ENCODE assay signal across 29 cellular contexts in the genomic region with DNA sequence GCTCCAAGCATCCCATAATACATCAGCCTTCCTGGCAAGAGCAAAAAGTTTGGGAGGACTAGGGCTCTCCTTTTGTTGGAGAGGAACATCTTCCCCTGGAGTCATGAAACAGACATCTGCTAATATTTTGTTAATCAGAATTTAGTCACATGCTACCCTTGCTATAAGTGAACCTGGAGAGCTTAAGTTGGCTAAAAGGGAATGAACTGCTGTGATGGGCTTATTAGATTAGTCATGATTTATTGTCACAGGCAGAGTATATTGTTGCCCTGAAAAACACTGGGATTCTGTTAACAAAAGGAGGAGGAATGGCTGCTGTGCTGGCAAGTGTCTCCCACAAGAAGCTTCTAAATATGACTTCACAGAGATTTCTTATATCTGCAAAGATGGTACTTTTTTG.
"Had no signal": no experiment of that assay in that cellular context is flagged by ENCODE, and none has a peak within 500 bp of the region (broad histone marks: within the 10 kb centered on the region; RNA-seq: fewer than 3 reads in every experiment).

No MANE protein-coding gene starts in this region.

- H3K4me3 ChIP-seq: esophagus squamous epithelium, gastrocnemius medialis, left ventricle myocardium inferior, lung, mucosa of descending colon, right atrium auricular region, smooth muscle cell, stomach, thyroid gland, upper lobe of right lung had no signal

- H3K27me3 Mint-ChIP-seq: activated CD4-positive, alpha-beta memory T cell treated with anti-CD3 and anti-CD28 coated beads, Interleukin-2, amount 10 ng/mL, durations not matched to agents 7 days and 5 days; activated CD4-positive, alpha-beta T cell treated with anti-CD3 and anti-CD28 coated beads, Interleukin-2, amount 10 ng/mL, durations not matched to agents 7 days and 5 days; activated CD8-positive, alpha-beta memory T cell treated with anti-CD3 and anti-CD28 coated beads, Interleukin-2, amount 10 ng/mL, durations not matched to agents 7 days and 5 days; activated naive CD8-positive, alpha-beta T cell; central memory CD8-positive, alpha-beta T cell; dendritic cell treated with granulocyte-macrophage colony-stimulating factor and Interleukin-4, amounts not matched to agents 40 ng/mL and 50 ng/mL, for 4 days; natural killer cell treated with Interleukin-12 subunit alpha and Interleukin-12 subunit beta and Interleukin-15 and Interleukin-18, amount 100 ng/mL, for 72 hours; stimulated activated naive B cell treated with anti-CD40 and anti-IgM and Interleukin-4, amounts not matched to agents 10 μg/mL and 1 μg/mL and 100 μg/mL, for 72 hours had no signal

- H3K27me3 ChIP-seq: esophagus squamous epithelium, gastrocnemius medialis, right atrium auricular region, stomach, thyroid gland, upper lobe of right lung had no signal

- H3K4me3 Mint-ChIP-seq: activated CD4-positive, alpha-beta memory T cell treated with anti-CD3 and anti-CD28 coated beads, Interleukin-2, amount 10 ng/mL, durations not matched to agents 7 days and 5 days; activated CD4-positive, alpha-beta T cell treated with anti-CD3 and anti-CD28 coated beads, Interleukin-2, amount 10 ng/mL, durations not matched to agents 7 days and 5 days; activated CD8-positive, alpha-beta memory T cell treated with anti-CD3 and anti-CD28 coated beads, Interleukin-2, amount 10 ng/mL, durations not matched to agents 7 days and 5 days; activated naive CD8-positive, alpha-beta T cell; activated T-cell treated with anti-CD3 and anti-CD28 coated beads, Interleukin-2, amount 50 U/mL, for 72 hours; central memory CD8-positive, alpha-beta T cell; dendritic cell treated with granulocyte-macrophage colony-stimulating factor and Interleukin-4, amounts not matched to agents 40 ng/mL and 50 ng/mL, for 4 days; natural killer cell treated with Interleukin-12 subunit alpha and Interleukin-12 subunit beta and Interleukin-15 and Interleukin-18, amount 100 ng/mL, for 72 hours; stimulated activated naive B cell treated with anti-CD40 and anti-IgM and Interleukin-4, amounts not matched to agents 10 μg/mL and 1 μg/mL and 100 μg/mL, for 72 hours had no signal

- ATAC-seq: activated CD8-positive, alpha-beta memory T cell treated with anti-CD3 and anti-CD28 coated beads, Interleukin-2, amount 10 ng/mL, durations not matched to agents 7 days and 5 days; activated T-cell treated with anti-CD3 and anti-CD28 coated beads, Interleukin-2, amount 50 U/mL, for 72 hours; gastrocnemius medialis; mucosa of descending colon; natural killer cell treated with Interleukin-12 subunit alpha and Interleukin-12 subunit beta and Interleukin-15 and Interleukin-18, amount 100 ng/mL, for 72 hours; stimulated activated naive B cell treated with anti-CD40 and anti-IgM and Interleukin-4, amounts not matched to agents 10 μg/mL and 1 μg/mL and 100 μg/mL, for 72 hours; upper lobe of right lung had no signal

- H3K4me2 ChIP-seq: smooth muscle cell had no signal

- H3K27ac ChIP-seq: epithelial cell of prostate, esophagus squamous epithelium, gastrocnemius medialis, left ventricle myocardium inferior, right atrium auricular region, stomach, thyroid gland, upper lobe of right lung had no signal

- H3K9me3 Mint-ChIP-seq: activated CD4-positive, alpha-beta memory T cell treated with anti-CD3 and anti-CD28 coated beads, Interleukin-2, amount 10 ng/mL, durations not matched to agents 7 days and 5 days; activated CD4-positive, alpha-beta T cell treated with anti-CD3 and anti-CD28 coated beads, Interleukin-2, amount 10 ng/mL, durations not matched to agents 7 days and 5 days; activated T-cell treated with anti-CD3 and anti-CD28 coated beads, Interleukin-2, amount 50 U/mL, for 72 hours; central memory CD8-positive, alpha-beta T cell; dendritic cell treated with granulocyte-macrophage colony-stimulating factor and Interleukin-4, amounts not matched to agents 40 ng/mL and 50 ng/mL, for 4 days; natural killer cell treated with Interleukin-12 subunit alpha and Interleukin-12 subunit beta and Interleukin-15 and Interleukin-18, amount 100 ng/mL, for 72 hours; stimulated activated naive B cell treated with anti-CD40 and anti-IgM and Interleukin-4, amounts not matched to agents 10 μg/mL and 1 μg/mL and 100 μg/mL, for 72 hours had no signal

- H3K4me1 Mint-ChIP-seq: central memory CD8-positive, alpha-beta T cell had no signal

- DNase-seq: activated CD4-positive, alpha-beta memory T cell treated with anti-CD3 and anti-CD28 coated beads, Interleukin-2, amount 10 ng/mL, durations not matched to agents 7 days and 5 days; activated CD4-positive, alpha-beta T cell treated with anti-CD3 and anti-CD28 coated beads for 1 hour; activated CD4-positive, alpha-beta T cell treated with anti-CD3 and anti-CD28 coated beads, Interleukin-2, amount 10 ng/mL, durations not matched to agents 7 days and 5 days; activated CD8-positive, alpha-beta memory T cell treated with anti-CD3 and anti-CD28 coated beads, Interleukin-2, amount 10 ng/mL, durations not matched to agents 7 days and 5 days; activated effector memory CD4-positive, alpha-beta T cell treated with Interleukin-2 at 50 U/mL for 16 hours; activated naive CD4-positive, alpha-beta T cell treated with Interleukin-2 at 50 U/mL for 16 hours; activated T-cell treated with anti-CD3 and anti-CD28 coated beads, Interleukin-2, amount 50 U/mL, for 72 hours; anterior cingulate cortex; effector CD4-positive, alpha-beta T cell; esophagus squamous epithelium; gastrocnemius medialis; glutamatergic neuron; left ventricle myocardium inferior; mucosa of descending colon; stimulated activated CD4-positive, alpha-beta T cell treated with anti-CD3 and anti-CD28 coated beads, Interleukin-1b, Interleukin-23, amount 100 ng/mL, for 48 hours; stimulated activated CD4-positive, alpha-beta T cell treated with anti-CD3 and anti-CD28 coated beads, Interleukin-4, amount 100 ng/mL, for 4 hours; stimulated activated naive B cell treated with anti-CD40 and anti-IgM and Interleukin-4, amounts not matched to agents 10 μg/mL and 1 μg/mL and 100 μg/mL, for 72 hours; stomach; T1000; thyroid gland; upper lobe of right lung had no signal

- H3K9me3 ChIP-seq: esophagus squamous epithelium, gastrocnemius medialis, left ventricle myocardium inferior, mucosa of descending colon, right atrium auricular region, stomach, thyroid gland, upper lobe of right lung had no signal

- H3K4me1 ChIP-seq: gastrocnemius medialis, left ventricle myocardium inferior, right atrium auricular region, thyroid gland, upper lobe of right lung had no signal

- H3K27ac Mint-ChIP-seq: activated CD4-positive, alpha-beta memory T cell treated with anti-CD3 and anti-CD28 coated beads, Interleukin-2, amount 10 ng/mL, durations not matched to agents 7 days and 5 days; activated CD4-positive, alpha-beta T cell treated with anti-CD3 and anti-CD28 coated beads, Interleukin-2, amount 10 ng/mL, durations not matched to agents 7 days and 5 days; activated CD8-positive, alpha-beta memory T cell treated with anti-CD3 and anti-CD28 coated beads, Interleukin-2, amount 10 ng/mL, durations not matched to agents 7 days and 5 days; activated naive CD8-positive, alpha-beta T cell; activated T-cell treated with anti-CD3 and anti-CD28 coated beads, Interleukin-2, amount 50 U/mL, for 72 hours; dendritic cell treated with granulocyte-macrophage colony-stimulating factor and Interleukin-4, amounts not matched to agents 40 ng/mL and 50 ng/mL, for 4 days; natural killer cell treated with Interleukin-12 subunit alpha and Interleukin-12 subunit beta and Interleukin-15 and Interleukin-18, amount 100 ng/mL, for 72 hours; stimulated activated naive B cell treated with anti-CD40 and anti-IgM and Interleukin-4, amounts not matched to agents 10 μg/mL and 1 μg/mL and 100 μg/mL, for 72 hours had no signal
